In genomic region chr2:98577313-98577712, GRCh38 we compare ENCODE assay signal across 1 cellular context.
TF ChIP-seq lines count a peak whose summit lies in the region.

No MANE protein-coding gene starts in this region.

TF ChIP-seq in K562, 482 proteins besides CTCF, POLR2A, EP300 and RAD21:
- TF ChIP-seq HDGF (IDR thresholded peaks at IDR 0.05) (no peak), ZNF165 (CRISPR knock-in tag; IDR thresholded peaks at IDR 0.05; ENCODE audit: borderline replicate concordance) (no peak), ZBTB17 (CRISPR knock-in tag; IDR thresholded peaks at IDR 0.05) (no peak), CGGBP1 (CRISPR knock-in tag; IDR thresholded peaks at IDR 0.05) (no peak), THRB (CRISPR knock-in tag; conservative IDR thresholded peaks at IDR 0.05) (no peak), ELF2 (CRISPR knock-in tag; IDR thresholded peaks at IDR 0.05) (no peak), STAT5B (CRISPR knock-in tag; IDR thresholded peaks at IDR 0.05) (no peak), SREBF1 (IDR thresholded peaks at IDR 0.05; ENCODE audit: borderline replicate concordance, low read depth, low read length) (no peak), ETS2 (tag; IDR thresholded peaks at IDR 0.05; ENCODE audit: borderline replicate concordance, poor library complexity, severe bottlenecking) (no peak), ZNF785 (CRISPR knock-in tag; IDR thresholded peaks at IDR 0.05) (no peak)
